Comparison of ENCODE assay signal across 27 cellular contexts in genomic region chr13:111394211-111394922, GRCh38.
"Had no signal": no experiment of that assay in that cellular context is flagged by ENCODE, and none has a peak within 500 bp of the region (broad histone marks: within the 10 kb centered on the region; RNA-seq: fewer than 3 reads in every experiment).

No MANE protein-coding gene starts in this region.

- H3K4me3 Mint-ChIP-seq: activated naive CD4-positive, alpha-beta T cell treated with anti-CD3 and anti-CD28 coated beads, Interleukin-2, amount 10 ng/mL, durations not matched to agents 7 days and 5 days; activated naive CD8-positive, alpha-beta T cell treated with anti-CD3 and anti-CD28 coated beads, Interleukin-2, amount 10 ng/mL, durations not matched to agents 7 days and 5 days; brain; stimulated activated effector memory CD8-positive, alpha-beta T cell treated with anti-CD3 and anti-CD28 coated beads, Interleukin-12 subunit alpha, Interleukin-12 subunit beta, amount 100 ng/mL, for 72 hours; stimulated activated naive CD8-positive, alpha-beta T cell treated with anti-CD3 and anti-CD28 coated beads, Interleukin-15, Interleukin-2, amounts not matched to agents 100 ng/mL and 50 ng/mL, for 24 hours; T-helper 17 cell had no signal

- H3K27ac ChIP-seq: ascending aorta, esophagus muscularis mucosa, pancreas, prostate gland, skin epidermis, upper lobe of right lung, WERI-Rb-1 had no signal

- DNase-seq: activated CD4-positive, alpha-beta T cell treated with anti-CD3 and anti-CD28 coated beads for 48 hours; activated CD4-positive, alpha-beta T cell treated with anti-CD3 and anti-CD28 coated beads, Interleukin-2, amount 50 U/mL, for 48 hours; activated naive CD4-positive, alpha-beta T cell treated with anti-CD3 and anti-CD28 coated beads, Interleukin-2, amount 10 ng/mL, durations not matched to agents 7 days and 5 days; activated naive CD8-positive, alpha-beta T cell treated with anti-CD3 and anti-CD28 coated beads, Interleukin-2, amount 10 ng/mL, durations not matched to agents 7 days and 5 days; activated T-cell treated with anti-CD3 and anti-CD28 coated beads, Interleukin-2, amount 50 U/mL, for 48 hours; caudate nucleus; foreskin melanocyte; left ventricle myocardium superior; pancreas; retina; stimulated activated CD4-positive, alpha-beta T cell treated with anti-CD3 and anti-CD28 coated beads, Interleukin-4, amount 100 ng/mL, for 24 hours; substantia nigra; T-helper 17 cell; T1000; upper lobe of right lung; WERI-Rb-1 had no signal

- H3K27ac Mint-ChIP-seq: activated naive CD4-positive, alpha-beta T cell treated with anti-CD3 and anti-CD28 coated beads, Interleukin-2, amount 10 ng/mL, durations not matched to agents 7 days and 5 days; activated naive CD8-positive, alpha-beta T cell treated with anti-CD3 and anti-CD28 coated beads, Interleukin-2, amount 10 ng/mL, durations not matched to agents 7 days and 5 days; activated T-helper 2 cell treated with anti-CD3 and anti-CD28 coated beads, Interferon-gamma antibody, Interleukin-2, Interleukin-4, amounts not matched to agents 10 μg/mL and 5 μg/mL and 100 μg/mL, durations not matched to agents 14 hours and 24 hours and 36 hours; stimulated activated effector memory CD8-positive, alpha-beta T cell treated with anti-CD3 and anti-CD28 coated beads, Interleukin-12 subunit alpha, Interleukin-12 subunit beta, amount 100 ng/mL, for 72 hours; stimulated activated naive CD8-positive, alpha-beta T cell treated with anti-CD3 and anti-CD28 coated beads, Interleukin-15, Interleukin-2, amounts not matched to agents 100 ng/mL and 50 ng/mL, for 24 hours; T-helper 17 cell had no signal

- H3K27me3 Mint-ChIP-seq: activated naive CD4-positive, alpha-beta T cell treated with anti-CD3 and anti-CD28 coated beads, Interleukin-2, amount 10 ng/mL, durations not matched to agents 7 days and 5 days; activated naive CD8-positive, alpha-beta T cell treated with anti-CD3 and anti-CD28 coated beads, Interleukin-2, amount 10 ng/mL, durations not matched to agents 7 days and 5 days; stimulated activated naive CD8-positive, alpha-beta T cell treated with anti-CD3 and anti-CD28 coated beads, Interleukin-15, Interleukin-2, amounts not matched to agents 100 ng/mL and 50 ng/mL, for 24 hours had no signal

- H3K9me3 Mint-ChIP-seq: activated naive CD8-positive, alpha-beta T cell treated with anti-CD3 and anti-CD28 coated beads, Interleukin-2, amount 10 ng/mL, durations not matched to agents 7 days and 5 days; activated T-helper 2 cell treated with anti-CD3 and anti-CD28 coated beads, Interferon-gamma antibody, Interleukin-2, Interleukin-4, amounts not matched to agents 10 μg/mL and 5 μg/mL and 100 μg/mL, durations not matched to agents 14 hours and 24 hours and 36 hours; stimulated activated effector memory CD8-positive, alpha-beta T cell treated with anti-CD3 and anti-CD28 coated beads, Interleukin-12 subunit alpha, Interleukin-12 subunit beta, amount 100 ng/mL, for 72 hours; stimulated activated naive CD8-positive, alpha-beta T cell treated with anti-CD3 and anti-CD28 coated beads, Interleukin-15, Interleukin-2, amounts not matched to agents 100 ng/mL and 50 ng/mL, for 24 hours had no signal

- ATAC-seq: activated CD4-positive, CD25-positive, alpha-beta regulatory T cell treated with anti-CD3 and anti-CD28 coated beads, Interleukin-2, amount 50 U/mL, for 24 hours; left ventricle myocardium superior; pancreas; sciatic nerve; SK-N-SH treated with all-trans-retinoic acid at 6 μM for 48 hours; stimulated activated effector memory CD8-positive, alpha-beta T cell treated with anti-CD3 and anti-CD28 coated beads, Interleukin-12 subunit alpha, Interleukin-12 subunit beta, amount 100 ng/mL, for 72 hours; T-helper 17 cell; upper lobe of right lung had no signal

- H3K4me1 Mint-ChIP-seq: brain; stimulated activated effector memory CD8-positive, alpha-beta T cell treated with anti-CD3 and anti-CD28 coated beads, Interleukin-12 subunit alpha, Interleukin-12 subunit beta, amount 100 ng/mL, for 72 hours had no signal

- H3K4me3 ChIP-seq: ascending aorta, esophagus muscularis mucosa, pancreas, prostate gland, skin epidermis, upper lobe of right lung had no signal

- H3K36me3 Mint-ChIP-seq: activated naive CD4-positive, alpha-beta T cell treated with anti-CD3 and anti-CD28 coated beads, Interleukin-2, amount 10 ng/mL, durations not matched to agents 7 days and 5 days; activated naive CD8-positive, alpha-beta T cell treated with anti-CD3 and anti-CD28 coated beads, Interleukin-2, amount 10 ng/mL, durations not matched to agents 7 days and 5 days; brain; stimulated activated effector memory CD8-positive, alpha-beta T cell treated with anti-CD3 and anti-CD28 coated beads, Interleukin-12 subunit alpha, Interleukin-12 subunit beta, amount 100 ng/mL, for 72 hours had no signal
